Comparison of ENCODE assay signal across 19 cellular contexts in the genomic region with DNA sequence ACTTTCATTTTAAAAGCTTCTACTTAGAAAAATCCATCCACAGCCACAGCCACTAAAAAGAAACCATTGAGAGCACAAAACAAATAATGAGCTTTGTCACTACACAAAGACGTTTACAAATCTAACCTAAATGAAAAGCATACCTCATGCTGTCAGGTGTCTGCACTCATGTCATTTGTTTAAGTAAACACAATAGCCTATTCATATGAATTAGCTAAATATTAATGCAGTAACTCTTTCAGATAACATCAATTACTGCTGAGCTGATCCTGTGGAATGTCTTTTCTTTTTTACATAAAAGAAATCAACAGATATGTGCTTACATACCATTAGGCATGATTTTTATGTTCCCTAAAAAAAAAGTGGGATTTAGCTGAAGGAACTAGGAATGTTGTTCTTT. TPM values are rescaled to one million over a fixed set of nuclear protein-coding genes. Genes with fewer than 3 reads are reported as not detected.
A peak's percentile ranks its signal among the peaks of the same experiment; 100 is the strongest.
DNase-seq lines count a peak whose midpoint lies in the region; ATAC-seq and TF ChIP-seq lines count a peak whose summit lies in the region.
"Had no signal": no experiment of that assay in that cellular context is flagged by ENCODE, and none has a peak within 500 bp of the region (broad histone marks: within the 10 kb centered on the region; RNA-seq: fewer than 3 reads in every experiment).

No MANE protein-coding gene starts in this region.

- H3K27me3 ChIP-seq in iPS-18a (ENCODE audit: control insufficient read depth, insufficient read depth, low read length) (no peaks in the 10 kb centered on the region), thyroid gland (no peaks in the 10 kb centered on the region)

- H3K4me3 ChIP-seq in iPS-18a (ENCODE audit: low read length) (no peak overlapping the region), thyroid gland (replicated peaks in 1 of 3) (no peak overlapping the region)

- DNase-seq in NCI-H187 treated with DMSO at 0.1 percent for 48 hours (lab: John Stamatoyannopoulos, UW) (peak; percentile 28), NCI-H187 (lab: John Stamatoyannopoulos, UW) (no peak), NCI-H774 (lab: John Stamatoyannopoulos, UW) (peak; percentile 4), thyroid gland (no peak), Right ventricle myocardium inferior (ENCODE audit: missing footprints) (no peak), HUDEP-2 (lab: John Stamatoyannopoulos, UW; ENCODE audit: unreplicated experiment in 76 of 76) (no peak)
- DNase-seq: activated CD4-positive, CD25-positive, alpha-beta regulatory T cell; activated naive CD4-positive, alpha-beta T cell treated with Interleukin-2 at 50 U/mL for 16 hours; effector memory CD8-positive, alpha-beta T cell; natural killer cell; NCI-H2171 treated with DMSO at 0.1 percent for 48 hours; OCI-M1; stimulated activated naive B cell treated with anti-CD40 and anti-IgM and Interleukin-4, amounts not matched to agents 10 μg/mL and 1 μg/mL and 100 μg/mL, for 72 hours; SW 1271 had no signal

- H3K36me3 ChIP-seq in iPS-18a (ENCODE audit: control insufficient read depth, low read depth, low read length) (peaks cover 32% of the 10 kb centered on the region), thyroid gland (no peaks in the 10 kb centered on the region)

- H3K4me1 ChIP-seq in iPS-18a (ENCODE audit: control insufficient read depth, low read depth, low read length): peaks cover 28% of the 10 kb centered on the region
- H3K4me1 ChIP-seq in thyroid gland: peaks cover 4 to 14% of the 10 kb centered on the region in 2 donors

- no peak for TF ChIP-seq CTCF in thyroid gland (IDR thresholded peaks at IDR 0.05)

- WGBS in thyroid gland, 2 donors: 15% methylated on average over 1 of the region's 1 CpG

- ATAC-seq in HG03571 (IDR thresholded peaks at IDR 0.05; ENCODE audit: unreplicated experiment) (no peak), Right ventricle myocardium inferior (no peak)
- ATAC-seq: effector memory CD8-positive, alpha-beta T cell; left lobe of liver; natural killer cell; sciatic nerve; stimulated activated naive B cell treated with anti-CD40 and anti-IgM and Interleukin-4, amounts not matched to agents 10 μg/mL and 1 μg/mL and 100 μg/mL, for 72 hours had no signal

- H3K27ac ChIP-seq in iPS-18a (ENCODE audit: low read length) (no peak overlapping the region), thyroid gland (peak overlapping the region; percentile 11 to 69 (median 45))

- H3K9me3 ChIP-seq in iPS-18a (ENCODE audit: control insufficient read depth, low read depth, low read length): no peaks in the 10 kb centered on the region
- H3K9me3 ChIP-seq in thyroid gland: no peaks in the 10 kb centered on the region

- peak overlapping the region; percentile 2 for H3K9ac ChIP-seq in iPS-18a (ENCODE audit: low read length)

- no peak for TF ChIP-seq POLR2A in thyroid gland (IDR thresholded peaks at IDR 0.05)

- intact Hi-C loops in thyroid gland (cut with DNase I): no loop called here
- intact Hi-C loops in Right ventricle myocardium inferior (cut with DNase I): no loop called here

RNA-seq across cellular contexts. Expression of gene FGFR2, which starts 44.8 kb away (rescaled TPM):
- 100 to 1,000 TPM in 3 of 4 donors, 10 to 100 TPM in 1; 65.6 to 149 (median 122) TPM for total RNA-seq in thyroid gland
- 0.70 TPM for total RNA-seq in Right ventricle myocardium inferior
- total RNA-seq: A172 had no signal

Comparison
In these comparisons a context has a peak if more than half of its experiments do, and no peak if none do; other contexts are left out.
1. DNase-seq: peak in NCI-H187 treated with DMSO at 0.1 percent for 48 hours (single experiment) and NCI-H774 (single experiment); none in NCI-H187 (0 of 2), thyroid gland (0 of 2), Right ventricle myocardium inferior (single experiment) and HUDEP-2 (0 of 76).
2. RNA of gene FGFR2, which starts 44.8 kb away (total RNA-seq): 65.6 to 149 TPM in thyroid gland; 0.70 TPM in Right ventricle myocardium inferior (single experiment); every median in the first group is over 10 times any median in the second.